ENCODE assay signal across 18 cellular contexts in the genomic region with DNA sequence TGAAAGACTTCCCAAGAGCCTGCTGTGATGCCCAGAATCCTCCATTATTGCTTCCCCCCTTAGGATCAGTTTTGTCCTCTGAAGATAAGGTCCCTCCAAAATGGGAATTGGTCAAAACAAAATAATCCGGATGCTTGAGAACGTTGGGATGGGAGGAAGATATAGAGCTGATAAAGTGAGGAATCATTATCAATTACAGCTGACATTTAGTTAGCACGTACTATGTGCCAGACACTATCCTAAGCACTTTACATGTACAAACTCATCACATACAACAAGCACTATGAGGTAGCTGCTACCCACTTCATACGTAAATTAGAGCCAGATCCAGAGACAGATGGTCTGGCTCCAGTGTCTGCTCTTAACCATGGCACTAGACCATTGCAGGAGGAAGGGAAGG. TPM values are rescaled to one million over a fixed set of nuclear protein-coding genes. Genes with fewer than 3 reads are reported as not detected.
DNase-seq lines count a peak whose midpoint lies in the region; ATAC-seq, FAIRE-seq and TF ChIP-seq lines count a peak whose summit lies in the region.
"Had no signal": no experiment of that assay in that cellular context is flagged by ENCODE, and none has a peak within 500 bp of the region (broad histone marks: within the 10 kb centered on the region; RNA-seq: fewer than 3 reads in every experiment).

No MANE protein-coding gene starts in this region.

- FAIRE-seq in kidney (lab: Jason Lieb, UNC), result no peak
- FAIRE-seq: GM12878 had no signal

- H3K4me3 ChIP-seq in HEK293 (ENCODE audit: low read depth, low read length) (no peak overlapping the region), kidney (ENCODE audit: low read length in 2 of 2) (no peak overlapping the region), right atrium auricular region (no peak overlapping the region)
- H3K4me3 ChIP-seq: GM12878, GM23338 had no signal

- no peaks in the 10 kb centered on the region for H3K36me3 ChIP-seq in HEK293 (ENCODE audit: control insufficient read depth in 2 of 2, insufficient read depth in 1 of 2, low read length in 2 of 2)
- no peaks in the 10 kb centered on the region for H3K36me3 ChIP-seq in kidney (ENCODE audit: control insufficient read depth in 1 of 2, insufficient read depth in 2 of 2, low read length in 2 of 2)
- H3K36me3 ChIP-seq in right atrium auricular region, result no peaks in the 10 kb centered on the region

- H3K27ac ChIP-seq in HEK293 (ENCODE audit: extremely low read depth, low read depth, low read length) (no peak overlapping the region), kidney (ENCODE audit: low read depth in 2 of 2, low read length in 2 of 2) (no peak overlapping the region), right atrium auricular region (no peak overlapping the region)

- peak overlapping the region; percentile 78 for H3K27ac Mint-ChIP-seq in endothelial cell (ENCODE audit: unreplicated experiment)
- H3K27ac Mint-ChIP-seq: CD4-positive, alpha-beta memory T cell; GM23338; H9; HFFc6 had no signal

- H3K4me3 Mint-ChIP-seq in endothelial cell (ENCODE audit: unreplicated experiment), result no peak overlapping the region
- H3K4me3 Mint-ChIP-seq: GM23338, H9, HFFc6 had no signal

- H3K9me3 ChIP-seq in HEK293 (ENCODE audit: control insufficient read depth, insufficient read depth, low read depth, low read length), result no peaks in the 10 kb centered on the region
- no peaks in the 10 kb centered on the region for H3K9me3 ChIP-seq in kidney (ENCODE audit: control insufficient read depth in 1 of 2, low read length in 2 of 2)
- H3K9me3 ChIP-seq in right atrium auricular region, result no peaks in the 10 kb centered on the region

- no peak for TF ChIP-seq CTCF in HEK293 (tag by site-specific recombination; IDR thresholded peaks at IDR 0.05)
- no peak for TF ChIP-seq CTCF in endothelial cell (IDR thresholded peaks at IDR 0.05; ENCODE audit: unreplicated experiment)
- TF ChIP-seq CTCF in kidney (IDR thresholded peaks at IDR 0.05; ENCODE audit: borderline replicate concordance, extremely low read depth, insufficient read depth), result no peak
- no peak for TF ChIP-seq CTCF in right atrium auricular region (IDR thresholded peaks at IDR 0.05)

- POLR2A ChIA-PET in HEK293 (lab: Yijun Ruan, JAX), result no interaction called here

- peaks cover 56% of the 10 kb centered on the region for H3K4me1 Mint-ChIP-seq in endothelial cell (ENCODE audit: unreplicated experiment)

- CTCF ChIA-PET in HEK293 (lab: Yijun Ruan, JAX), result interaction anchor here (0.5 to 2.2 kb wide), 5 partner anchors 12 to 585 kb away, joined by 3 to 8 read pairs (median 7); no protein-coding TSS in a partner anchor

- H3K9ac ChIP-seq in kidney (ENCODE audit: low read length in 2 of 2), result no peak overlapping the region

- H3K27me3 ChIP-seq in right atrium auricular region, result no peaks in the 10 kb centered on the region

- no peaks in the 10 kb centered on the region for H3K9me3 Mint-ChIP-seq in endothelial cell (ENCODE audit: unreplicated experiment)
- H3K9me3 Mint-ChIP-seq: CD4-positive, alpha-beta memory T cell; GM23338; H9; HFFc6 had no signal

- peak; percentile 62 for DNase-seq in NCI-H1694 (lab: John Stamatoyannopoulos, UW)
- no peak for DNase-seq in endothelial cell (ENCODE audit: low spot score)
- DNase-seq in kidney, result no peak
- DNase-seq in right atrium auricular region (ENCODE audit: low spot score), result no peak
- DNase-seq: C1 segment of cervical spinal cord; Calu3; CD4-positive, alpha-beta memory T cell; COR-L47; DMS79; EL; GDM1; H9; HFFc6 had no signal

- peaks cover 12% of the 10 kb centered on the region for H3K27me3 Mint-ChIP-seq in endothelial cell (ENCODE audit: unreplicated experiment)

- ATAC-seq in GM18858 (IDR thresholded peaks at IDR 0.05; ENCODE audit: unreplicated experiment), result no peak
- ATAC-seq: GM12878, GM23338, HCT116 had no signal

- H3K4me1 ChIP-seq in HEK293 (ENCODE audit: control insufficient read depth, insufficient read depth, low read length) (no peaks in the 10 kb centered on the region), kidney (ENCODE audit: control insufficient read depth in 1 of 2, insufficient read depth in 1 of 2, low read depth in 1 of 2, low read length in 2 of 2) (peaks cover 3 to 5% of the 10 kb centered on the region in 2 donors), right atrium auricular region (peaks cover 0 to 18% of the 10 kb centered on the region in 2 donors)

- H3K36me3 Mint-ChIP-seq in endothelial cell (ENCODE audit: low read depth, unreplicated experiment), result peaks cover 4% of the 10 kb centered on the region
- H3K36me3 Mint-ChIP-seq: CD4-positive, alpha-beta memory T cell had no signal

- intact Hi-C loops in kidney (cut with DNase I), result no loop called here

TF ChIP-seq in HEK293, 187 proteins besides CTCF, POLR2A, EP300 and RAD21:
- TF ChIP-seq, protein P1, sequence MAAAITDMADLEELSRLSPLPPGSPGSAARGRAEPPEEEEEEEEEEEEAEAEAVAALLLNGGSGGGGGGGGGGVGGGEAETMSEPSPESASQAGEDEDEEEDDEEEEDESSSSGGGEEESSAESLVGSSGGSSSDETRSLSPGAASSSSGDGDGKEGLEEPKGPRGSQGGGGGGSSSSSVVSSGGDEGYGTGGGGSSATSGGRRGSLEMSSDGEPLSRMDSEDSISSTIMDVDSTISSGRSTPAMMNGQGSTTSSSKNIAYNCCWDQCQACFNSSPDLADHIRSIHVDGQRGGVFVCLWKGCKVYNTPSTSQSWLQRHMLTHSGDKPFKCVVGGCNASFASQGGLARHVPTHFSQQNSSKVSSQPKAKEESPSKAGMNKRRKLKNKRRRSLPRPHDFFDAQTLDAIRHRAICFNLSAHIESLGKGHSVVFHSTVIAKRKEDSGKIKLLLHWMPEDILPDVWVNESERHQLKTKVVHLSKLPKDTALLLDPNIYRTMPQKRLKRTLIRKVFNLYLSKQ (tag by site-specific recombination; IDR thresholded peaks at IDR 0.05; ENCODE audit: borderline replicate concordance), result no peak
- no peak for TF ChIP-seq SALL2 (tag by site-specific recombination; IDR thresholded peaks at IDR 0.05; ENCODE audit: borderline replicate concordance)
- TF ChIP-seq ZNF350 (tag by site-specific recombination; IDR thresholded peaks at IDR 0.05), result no peak
- TF ChIP-seq HOXA7 (CRISPR knock-in tag; IDR thresholded peaks at IDR 0.05; ENCODE audit: borderline replicate concordance), result no peak
- no peak for TF ChIP-seq ZSCAN23 (tag by site-specific recombination; IDR thresholded peaks at IDR 0.05)
- TF ChIP-seq ZNF664 (tag by site-specific recombination; IDR thresholded peaks at IDR 0.05), result peak; percentile 94

RNA-seq across cellular contexts. Expression of gene RPP25, which starts 6.6 kb away (rescaled TPM):
- total RNA-seq in endothelial cell (ENCODE audit: unreplicated experiment), result 24.0 TPM
- 7.2 TPM for total RNA-seq in kidney
- 7.3 TPM for polyA plus RNA-seq in kidney (ENCODE audit: insufficient read depth, low read depth, low replicate concordance)
- 1 to 10 TPM; 4.3 to 9.4 TPM for total RNA-seq in right atrium auricular region

RNA-seq across cellular contexts. Expression of gene COX5A, which starts 25.3 kb away (rescaled TPM):
- total RNA-seq in endothelial cell (ENCODE audit: unreplicated experiment) (182 TPM), kidney (150 TPM), right atrium auricular region (100 to 1,000 TPM; 399 to 869 TPM)
- polyA plus RNA-seq in kidney (ENCODE audit: insufficient read depth, low read depth, low replicate concordance), result 701 TPM

RNA-seq across cellular contexts. Expression of gene SCAMP5, which starts 32.1 kb away (rescaled TPM):
- total RNA-seq in endothelial cell (ENCODE audit: unreplicated experiment), result 132 TPM
- 13.4 TPM for total RNA-seq in kidney
- 29.5 TPM for polyA plus RNA-seq in kidney (ENCODE audit: insufficient read depth, low read depth, low replicate concordance)
- 1 to 10 TPM; 4.0 to 7.5 TPM for total RNA-seq in right atrium auricular region

RNA-seq across cellular contexts. Expression of gene FAM219B, which starts 56.6 kb away (rescaled TPM):
- total RNA-seq in endothelial cell (ENCODE audit: unreplicated experiment), result 70.0 TPM
- total RNA-seq in kidney, result 76.5 TPM
- polyA plus RNA-seq in kidney (ENCODE audit: insufficient read depth, low read depth, low replicate concordance), result 41.7 TPM
- total RNA-seq in right atrium auricular region, result 10 to 100 TPM; 46.9 to 53.3 TPM
